Comparison of ENCODE assay signal across 9 cellular contexts in the genomic region with DNA sequence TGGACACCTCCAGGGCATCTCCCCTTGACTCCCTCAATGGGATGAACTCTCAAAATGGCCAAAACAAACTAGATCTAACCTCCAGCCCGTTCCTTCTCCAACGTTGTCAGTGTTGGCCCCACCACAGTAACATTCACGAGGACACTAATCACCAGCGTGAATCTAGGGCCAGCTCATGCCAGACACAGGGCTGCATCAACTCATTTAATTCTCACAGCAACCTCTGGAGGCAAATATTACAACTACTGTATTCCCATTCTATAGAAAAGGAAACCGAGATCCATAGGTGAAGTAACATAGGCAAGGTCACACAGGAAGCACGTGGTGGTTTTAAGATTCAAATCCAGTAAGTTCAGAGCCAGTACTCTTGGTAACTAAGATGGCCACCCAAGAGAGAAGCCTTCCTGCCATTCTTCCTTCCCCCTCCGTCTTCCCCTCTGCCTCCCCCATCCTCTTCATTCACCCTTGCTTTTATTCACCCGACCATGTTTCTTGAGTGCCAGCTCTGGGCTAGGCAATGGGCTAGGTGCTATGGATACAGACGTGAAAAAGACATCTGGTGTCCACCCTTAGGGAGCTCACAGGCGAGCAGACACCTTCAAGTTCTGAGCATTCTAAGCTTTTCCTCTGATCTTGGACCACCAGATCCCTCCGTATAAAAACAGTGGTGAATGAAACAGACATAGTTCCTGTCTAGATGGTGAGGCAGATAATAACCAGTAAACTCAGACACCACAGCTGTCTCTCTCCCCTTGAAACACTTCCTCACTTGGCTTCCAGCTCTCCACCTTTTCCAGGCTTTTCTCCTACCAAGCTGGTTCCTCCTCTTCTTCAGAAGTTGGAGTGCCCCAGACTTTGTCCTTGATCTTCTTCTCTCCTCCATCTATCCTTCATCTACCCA. TPM values are rescaled to one million over a fixed set of nuclear protein-coding genes. Genes with fewer than 3 reads are reported as not detected.
DNase-seq lines count a peak whose midpoint lies in the region; ATAC-seq and TF ChIP-seq lines count a peak whose summit lies in the region.
"Had no signal": no experiment of that assay in that cellular context is flagged by ENCODE, and none has a peak within 500 bp of the region (broad histone marks: within the 10 kb centered on the region; RNA-seq: fewer than 3 reads in every experiment).

No MANE protein-coding gene starts in this region.

- no peaks in the 10 kb centered on the region for H4K20me1 ChIP-seq in GM23248 (ENCODE audit: insufficient read depth)

- H3K79me2 ChIP-seq in GM23248 (ENCODE audit: insufficient read depth): no peaks in the 10 kb centered on the region

- no peak overlapping the region for H2BK12ac ChIP-seq in mesenchymal stem cell (ENCODE audit: low read length in 2 of 2)

- no peak overlapping the region for H2AK5ac ChIP-seq in mesenchymal stem cell (ENCODE audit: low read length, severe bottlenecking)

- intact Hi-C loops in CD14-positive monocyte (cut with micrococcal nuclease): no loop called here
- intact Hi-C loops in naive thymus-derived CD4-positive, alpha-beta T cell (cut with micrococcal nuclease): loop anchor here in 1 of 2 donors (2.0 to 10.0 kb wide), 2 partner anchors 67 to 355 kb away; a partner anchor contains a TSS

- WGBS in GM23248 (ENCODE audit: low coverage in 1 of 2, low lambda C conversion rate in 2 of 2, missing lambda C conversion rate in 2 of 2), 2 experiments: 11 to 13% methylated on average over 11 of the region's 11 CpGs
- 66% methylated on average over 11 of the region's 11 CpGs for WGBS in mesenchymal stem cell

- H3K18ac ChIP-seq in mesenchymal stem cell (ENCODE audit: low read depth in 1 of 2, low read length in 2 of 2): peak overlapping the region in 1 of 2 experiments; percentile 32

- H2BK120ac ChIP-seq in mesenchymal stem cell (ENCODE audit: low read depth, low read length): no peak overlapping the region

- H3K36me3 ChIP-seq in GM23248 (ENCODE audit: low read depth) (no peaks in the 10 kb centered on the region), mesenchymal stem cell (ENCODE audit: control insufficient read depth in 1 of 2, insufficient read depth in 2 of 2, low read depth in 1 of 2, low read length in 2 of 2) (no peaks in the 10 kb centered on the region)
- H3K36me3 ChIP-seq in naive thymus-derived CD4-positive, alpha-beta T cell (ENCODE audit: control insufficient read depth in 2 of 3, insufficient read depth in 3 of 3, low read length in 3 of 3): no peaks in the 10 kb centered on the region

- H3K27ac ChIP-seq in GM23248 (no peak overlapping the region), mesenchymal stem cell (ENCODE audit: low read length, poor library complexity, severe bottlenecking) (no peak overlapping the region)
- no peak overlapping the region for H3K27ac ChIP-seq in naive thymus-derived CD4-positive, alpha-beta T cell (ENCODE audit: low read depth, low read length)

- H3K79me1 ChIP-seq in mesenchymal stem cell (replicated peaks; ENCODE audit: low read length, poor library complexity, severe bottlenecking): no peaks in the 10 kb centered on the region

- H2BK5ac ChIP-seq in mesenchymal stem cell (ENCODE audit: low read depth, low read length, poor library complexity, severe bottlenecking): no peak overlapping the region

- H3K27me3 ChIP-seq in GM23248 (replicated peaks; ENCODE audit: insufficient read depth): peaks cover 84% of the 10 kb centered on the region
- H3K27me3 ChIP-seq in naive thymus-derived CD4-positive, alpha-beta T cell (ENCODE audit: control insufficient read depth in 2 of 2, insufficient read depth in 2 of 2, low read length in 2 of 2): peaks cover 3% of the 10 kb centered on the region in 2 donors
- peaks cover 79 to 86% of the 10 kb centered on the region in 2 experiments for H3K27me3 ChIP-seq in mesenchymal stem cell (ENCODE audit: control insufficient read depth in 1 of 2, insufficient read depth in 1 of 2, low read length in 2 of 2)

- no peaks in the 10 kb centered on the region for H3K9me2 ChIP-seq in GM23248 (ENCODE audit: insufficient read depth)

- no peaks in the 10 kb centered on the region for H3K9me3 ChIP-seq in GM23248 (ENCODE audit: low read depth)
- no peaks in the 10 kb centered on the region for H3K9me3 ChIP-seq in naive thymus-derived CD4-positive, alpha-beta T cell (ENCODE audit: control insufficient read depth in 2 of 3, low read length in 3 of 3)
- H3K9me3 ChIP-seq in mesenchymal stem cell (ENCODE audit: control insufficient read depth, low read length): no peaks in the 10 kb centered on the region

- H3K9ac ChIP-seq in GM23248: no peak overlapping the region
- H3K9ac ChIP-seq in mesenchymal stem cell (ENCODE audit: low read length): no peak overlapping the region

- no peak overlapping the region for H3K4ac ChIP-seq in mesenchymal stem cell (ENCODE audit: low read depth in 1 of 2, low read length in 2 of 2)

- no peak overlapping the region for H4K91ac ChIP-seq in mesenchymal stem cell (ENCODE audit: low read length)

- CTCF ChIA-PET in naive thymus-derived CD4-positive, alpha-beta T cell (lab: Charles Lee): no interaction called here

- peak overlapping the region in 2 of 7 donors; percentile 39 to 59 for H3K27ac Mint-ChIP-seq in CD14-positive monocyte
- peak overlapping the region; percentile 2 for H3K27ac Mint-ChIP-seq in activated naive CD8-positive, alpha-beta T cell
- H3K27ac Mint-ChIP-seq in naive thymus-derived CD4-positive, alpha-beta T cell: peak overlapping the region in 1 of 9 donors; percentile 52

- H3K4me1 Mint-ChIP-seq in CD14-positive monocyte: peaks cover 16% of the 10 kb centered on the region
- peaks cover 18% of the 10 kb centered on the region for H3K4me1 Mint-ChIP-seq in activated naive CD8-positive, alpha-beta T cell (ENCODE audit: low read depth)
- peaks cover 10 to 28% (median 23%) of the 10 kb centered on the region in 7 donors for H3K4me1 Mint-ChIP-seq in naive thymus-derived CD4-positive, alpha-beta T cell

- no peak for ATAC-seq in naive thymus-derived CD4-positive, alpha-beta T cell
- ATAC-seq in HG03432 (IDR thresholded peaks at IDR 0.05; ENCODE audit: unreplicated experiment): no peak

- no peaks in the 10 kb centered on the region for H3F3A ChIP-seq in GM23248 (ENCODE audit: insufficient read depth)

- TF ChIP-seq CTCF in CD14-positive monocyte (IDR thresholded peaks at IDR 0.05): no peak

- peak overlapping the region; percentile 79 to 91 for H3K4me3 Mint-ChIP-seq in CD14-positive monocyte
- peak overlapping the region; percentile 89 for H3K4me3 Mint-ChIP-seq in activated naive CD8-positive, alpha-beta T cell
- H3K4me3 Mint-ChIP-seq in naive thymus-derived CD4-positive, alpha-beta T cell: peak overlapping the region; percentile 79 to 89 (median 86)

- POLR2A ChIA-PET in naive thymus-derived CD4-positive, alpha-beta T cell (lab: Charles Lee): interaction anchor here (1.1 kb wide), 1 partner anchor 12 kb away, joined by 3 read pairs; no protein-coding TSS in a partner anchor

- H2AFZ ChIP-seq in GM23248 (no peak overlapping the region), mesenchymal stem cell (ENCODE audit: low read depth, low read length) (no peak overlapping the region)

- no peak overlapping the region for H3K4me3 ChIP-seq in GM23248
- H3K4me3 ChIP-seq in naive thymus-derived CD4-positive, alpha-beta T cell (ENCODE audit: low read length): no peak overlapping the region
- no peak overlapping the region for H3K4me3 ChIP-seq in mesenchymal stem cell (ENCODE audit: insufficient read depth in 1 of 2, low read depth in 1 of 2, low read length in 2 of 2)

- H3K4me1 ChIP-seq in GM23248 (ENCODE audit: insufficient read depth) (no peaks in the 10 kb centered on the region), mesenchymal stem cell (ENCODE audit: control insufficient read depth, insufficient read depth, low read depth, low read length) (peaks cover 17% of the 10 kb centered on the region)
- H3K4me1 ChIP-seq in naive thymus-derived CD4-positive, alpha-beta T cell (ENCODE audit: control insufficient read depth in 2 of 2, insufficient read depth in 2 of 2, low read length in 2 of 2): peaks cover 0 to 6% of the 10 kb centered on the region in 2 donors

- H3K23ac ChIP-seq in mesenchymal stem cell (ENCODE audit: low read length in 2 of 2): peak overlapping the region in 1 of 2 experiments; percentile 81

- DNase-seq in CD14-positive monocyte (ENCODE audit: low spot score): no peak
- peak; percentile 12 for DNase-seq in GM23248
- peak in 1 of 9 donors; percentile 4 for DNase-seq in naive thymus-derived CD4-positive, alpha-beta T cell
- DNase-seq in AML-193 (lab: John Stamatoyannopoulos, UW): no peak
- no peak for DNase-seq in mesenchymal stem cell
- no peak for DNase-seq in dedifferentiated amniotic fluid mesenchymal stem cell (ENCODE audit: extremely low spot score)

- in situ Hi-C loops in GM23248 (cut with MboI): loop anchor here (10.0 kb wide), 1 partner anchor 165 kb away; no protein-coding TSS in a partner anchor

- no peak overlapping the region for H3K14ac ChIP-seq in mesenchymal stem cell (ENCODE audit: low read length in 2 of 2)

- peaks cover 7 to 11% of the 10 kb centered on the region in 2 donors for H3K36me3 Mint-ChIP-seq in CD14-positive monocyte
- peaks cover 2% of the 10 kb centered on the region for H3K36me3 Mint-ChIP-seq in activated naive CD8-positive, alpha-beta T cell
- peaks cover 0 to 9% (median 2%) of the 10 kb centered on the region in 5 donors for H3K36me3 Mint-ChIP-seq in naive thymus-derived CD4-positive, alpha-beta T cell

- no peak overlapping the region for H2BK15ac ChIP-seq in mesenchymal stem cell (ENCODE audit: low read depth, poor library complexity, severe bottlenecking)

- no peak overlapping the region for H4K8ac ChIP-seq in mesenchymal stem cell (ENCODE audit: low read length)

- H3K4me2 ChIP-seq in GM23248 (ENCODE audit: unreplicated experiment) (no peak overlapping the region), mesenchymal stem cell (ENCODE audit: low read length, poor library complexity, severe bottlenecking) (no peak overlapping the region)

- peaks cover 0 to 18% (median 12%) of the 10 kb centered on the region in 7 donors for H3K9me3 Mint-ChIP-seq in CD14-positive monocyte
- H3K9me3 Mint-ChIP-seq in activated naive CD8-positive, alpha-beta T cell (ENCODE audit: low read depth): no peaks in the 10 kb centered on the region
- H3K9me3 Mint-ChIP-seq in naive thymus-derived CD4-positive, alpha-beta T cell: peaks cover 0 to 6% (median 0%) of the 10 kb centered on the region in 11 donors

- peaks cover 70 to 83% (median 74%) of the 10 kb centered on the region in 3 donors for H3K27me3 Mint-ChIP-seq in CD14-positive monocyte (ENCODE audit: low read depth in 3 of 3)
- H3K27me3 Mint-ChIP-seq in activated naive CD8-positive, alpha-beta T cell: peaks cover 43% of the 10 kb centered on the region
- peaks cover 64 to 85% (median 80%) of the 10 kb centered on the region in 5 donors for H3K27me3 Mint-ChIP-seq in naive thymus-derived CD4-positive, alpha-beta T cell

RNA-seq across cellular contexts. Expression of a gene that starts 9.6 kb away (rescaled TPM):
- not detected for polyA plus RNA-seq in CD14-positive monocyte
- not detected in 2 replicates for total RNA-seq in GM23248 (2014; rRNA removed; shearing (Covaris generic))
- not detected in 2 replicates for polyA plus RNA-seq in GM23248 (2016; fragmentation: Nextera tagmentation; extraction: Ambion mirVana)
- not detected for total RNA-seq in naive thymus-derived CD4-positive, alpha-beta T cell
- polyA plus RNA-seq in naive thymus-derived CD4-positive, alpha-beta T cell: not detected
- not detected for polyA plus RNA-seq in mesenchymal stem cell (2013, experiment 1 of 2)
- not detected for polyA plus RNA-seq in mesenchymal stem cell (2013, experiment 2 of 2)
- total RNA-seq: activated CD8-positive, alpha-beta memory T cell treated with anti-CD3 and anti-CD28 coated beads for 36 hours had no signal

RNA-seq across cellular contexts. Expression of a gene that starts 32.2 kb away (rescaled TPM):
- polyA plus RNA-seq in CD14-positive monocyte (100 to 1,000 TPM; 526 to 688 TPM), GM23248 (2016; fragmentation: Nextera tagmentation; extraction: Ambion mirVana) (not detected in 2 replicates)
- not detected in 2 replicates for total RNA-seq in GM23248 (2014; rRNA removed; shearing (Covaris generic))
- 100 to 1,000 TPM in 1 of 5 experiments, 10 to 100 TPM in 1, 1 to 10 TPM in 2, under 1 TPM in 1; 0.51 to 129 (median 1.9) TPM for total RNA-seq in naive thymus-derived CD4-positive, alpha-beta T cell
- under 1 TPM; 0.09 to 0.46 TPM for polyA plus RNA-seq in naive thymus-derived CD4-positive, alpha-beta T cell
- polyA plus RNA-seq in mesenchymal stem cell (2013, experiment 1 of 2): not detected
- polyA plus RNA-seq in mesenchymal stem cell (2013, experiment 2 of 2): 0.03 TPM
- total RNA-seq: activated CD8-positive, alpha-beta memory T cell treated with anti-CD3 and anti-CD28 coated beads for 36 hours had no signal

RNA-seq across cellular contexts. Expression of a gene that starts 51.9 kb away (rescaled TPM):
- polyA plus RNA-seq in CD14-positive monocyte (under 1 TPM in 1 of 2 donors, not detected in 1; 0.02 TPM), GM23248 (2016; fragmentation: Nextera tagmentation; extraction: Ambion mirVana) (not detected in 2 replicates)
- total RNA-seq in GM23248 (2014; rRNA removed; shearing (Covaris generic)): not detected in 2 replicates
- under 1 TPM in 1 of 5 experiments, not detected in 4; 0.05 TPM for total RNA-seq in naive thymus-derived CD4-positive, alpha-beta T cell
- polyA plus RNA-seq in naive thymus-derived CD4-positive, alpha-beta T cell: not detected
- polyA plus RNA-seq in mesenchymal stem cell (2013, experiment 1 of 2): not detected
- under 0.01 TPM for polyA plus RNA-seq in mesenchymal stem cell (2013, experiment 2 of 2)

Comparison
In these comparisons a context has a peak if more than half of its experiments do, and no peak if none do; other contexts are left out.
1. RNA of a gene that starts 32.2 kb away (polyA plus RNA-seq): 526 to 688 TPM in CD14-positive monocyte; 0.09 to 0.46 TPM in naive thymus-derived CD4-positive, alpha-beta T cell and not detected in GM23248; every median in the first group is over 100 times any median in the second.
2. Peak in every context shown above with its lines, with median percentiles within 50 percentile points of each other: H3K4me3 Mint-ChIP-seq.